Comparison of ENCODE assay signal across 8 cellular contexts in genomic region chr5:163504091-163504931, GRCh38. TPM values are rescaled to one million over a fixed set of nuclear protein-coding genes. Genes with fewer than 3 reads are reported as not detected.
DNase-seq lines count a peak whose midpoint lies in the region; ATAC-seq, FAIRE-seq and TF ChIP-seq lines count a peak whose summit lies in the region.

No MANE protein-coding gene starts in this region.

- no peaks in the 10 kb centered on the region for H3K27me3 ChIP-seq in psoas muscle (ENCODE audit: insufficient read depth in 3 of 3, low read length in 2 of 3)

- no peaks in the 10 kb centered on the region for H3K9me3 ChIP-seq in A549
- no peaks in the 10 kb centered on the region for H3K9me3 ChIP-seq in psoas muscle

- WGBS in A549 (ENCODE audit: missing lambda C conversion rate): 2% methylated on average over 26 of the region's 26 CpGs
- WGBS in psoas muscle, 3 donors: 1% methylated on average over 26 of the region's 26 CpGs

- intact Hi-C loops in psoas muscle (cut with DNase I): loop anchor here (1.0 to 2.0 kb wide), 3 partner anchors 42 to 66 kb away; partner anchors contain the start of genes HMMR (in 1 of the 2) and NUDCD2 (in 1 of the 2)

- TF ChIP-seq RAD21 in A549 (conservative IDR thresholded peaks at IDR 0.05 in 1 of 2, IDR thresholded peaks at IDR 0.05 in 1 of 2): no peak

- peak overlapping the region; percentile 91 for H3K4me2 ChIP-seq in A549

- H3K4me3 ChIP-seq in A549: peak overlapping the region; percentile 77
- H3K4me3 ChIP-seq in psoas muscle: peak overlapping the region; percentile 88

- ATAC-seq in A549: peak; percentile 32 to 39; a peak in 5 of 6 replicates
- peak; percentile 3 for ATAC-seq in GM19351 (IDR thresholded peaks at IDR 0.05; ENCODE audit: unreplicated experiment)
- peak; percentile 24 to 47 (median 36) for ATAC-seq in psoas muscle
- no peak for ATAC-seq in GM18861 (IDR thresholded peaks at IDR 0.05; ENCODE audit: unreplicated experiment)
- no peak for ATAC-seq in GM21717 (IDR thresholded peaks at IDR 0.05; ENCODE audit: unreplicated experiment)

- peak in 1 of 2 experiments; percentile 41 for DNase-seq in A549 (ENCODE audit: low read depth in 1 of 2, low spot score in 1 of 2)
- DNase-seq in SHP77 (lab: John Stamatoyannopoulos, UW): peak; percentile 12 to 61
- peak; percentile 13 for DNase-seq in hepatic stellate cell (ENCODE audit: low spot score)
- DNase-seq in psoas muscle: peak; percentile 35 to 57

- POLR2A ChIA-PET in A549 (lab: Yijun Ruan, JAX): interaction anchor here (1.4 to 2.1 kb wide), 2 partner anchors 44 to 67 kb away, joined by 4 to 28 read pairs; partner anchors contain the start of genes CCNG1, HMMR and NUDCD2

- TF ChIP-seq CTCF in A549 (IDR thresholded peaks at IDR 0.05): no peak
- TF ChIP-seq CTCF in psoas muscle (IDR thresholded peaks at IDR 0.05): no peak

- no peak for FAIRE-seq in A549 (lab: Jason Lieb, UNC)

- CTCF ChIA-PET in A549 (lab: Yijun Ruan, JAX): interaction anchor here (0.6 to 2.6 kb wide), 7 partner anchors 9 to 46 kb away, joined by 3 to 18 read pairs (median 5); no protein-coding TSS in a partner anchor

- H3K36me3 ChIP-seq in psoas muscle (ENCODE audit: insufficient read depth in 1 of 2, low read depth in 1 of 2): no peaks in the 10 kb centered on the region

- TF ChIP-seq EP300 in A549 (IDR thresholded peaks at IDR 0.05): no peak

- no peak for TF ChIP-seq POLR2A in A549 (IDR thresholded peaks at IDR 0.05; ENCODE audit: low read length)

- H3K27ac ChIP-seq in A549 (peak overlapping the region; percentile 87 to 93), angular gyrus (ENCODE audit: low read depth, low read length) (peak overlapping the region; percentile 80), psoas muscle (peak overlapping the region; percentile 99)

- H3K4me1 ChIP-seq in A549 (peaks cover 29% of the 10 kb centered on the region), psoas muscle (peaks cover 27% of the 10 kb centered on the region)

TF ChIP-seq in A549, 52 proteins besides CTCF, POLR2A, EP300 and RAD21:
- TF ChIP-seq MAX (IDR thresholded peaks at IDR 0.05): peak; percentile 40; the same call in 1 of the 2 replicates
- peak; percentile 51 for TF ChIP-seq MAFK (IDR thresholded peaks at IDR 0.05; ENCODE audit: partially characterized antibody)
- TF ChIP-seq JUNB (IDR thresholded peaks at IDR 0.05): no peak
- 0 out of 2 replicates have a peak, but pooled peaks have one; percentile 19 for TF ChIP-seq USF2 (IDR thresholded peaks at IDR 0.05)
- TF ChIP-seq RCOR1 (IDR thresholded peaks at IDR 0.05; ENCODE audit: low read depth, low read length): no peak
- no peak for TF ChIP-seq KDM5A (IDR thresholded peaks at IDR 0.05)

RNA-seq across cellular contexts. Expression of gene MAT2B, which starts 1.1 kb away (rescaled TPM):
- polyA plus RNA-seq in A549 (2011; rRNA removed) (54.9 and 74.0 TPM in 2 replicates), A549 (2017; fragmentation: RNase III; extraction: RNeasy Plus Mini Kit Qiagen cat#74134 plus additional on column Dnase treatment) (51.4 to 60.7 TPM (median 58.6 TPM) in 3 replicates), psoas muscle (10 to 100 TPM; 29.7 to 72.7 (median 37.8) TPM)
- polyA plus RNA-seq in A549 (2012; cell fraction: cytosol; rRNA removed): 19.4 and 22.0 TPM in 2 replicates
- 5.9 and 11.4 TPM in 2 replicates for polyA plus RNA-seq in A549 (2012; cell fraction: nucleus; rRNA removed)
- 31.1 and 32.0 TPM in 2 replicates for polyA minus RNA-seq in A549 (2011; rRNA and poly(A)+ RNA removed)
- 10 to 100 TPM; 27.3 to 35.9 (median 32.6) TPM for total RNA-seq in psoas muscle

RNA-seq across cellular contexts. Expression of gene HMMR, which starts 43.9 kb away (rescaled TPM):
- polyA plus RNA-seq in A549 (2011; rRNA removed) (32.9 and 66.0 TPM in 2 replicates), A549 (2017; fragmentation: RNase III; extraction: RNeasy Plus Mini Kit Qiagen cat#74134 plus additional on column Dnase treatment) (30.7 to 38.4 TPM (median 34.0 TPM) in 3 replicates), psoas muscle (under 1 TPM; 0.23 to 0.93 (median 0.45) TPM)
- 7.0 and 8.2 TPM in 2 replicates for polyA plus RNA-seq in A549 (2012; cell fraction: cytosol; rRNA removed)
- 6.1 and 8.7 TPM in 2 replicates for polyA plus RNA-seq in A549 (2012; cell fraction: nucleus; rRNA removed)
- 4.0 and 7.4 TPM in 2 replicates for polyA minus RNA-seq in A549 (2011; rRNA and poly(A)+ RNA removed)
- total RNA-seq in psoas muscle: 1 to 10 TPM in 1 of 4 donors, under 1 TPM in 3; 0.14 to 1.4 (median 0.65) TPM

RNA-seq across cellular contexts. Expression of gene NUDCD2, which starts 44.4 kb away (rescaled TPM):
- polyA plus RNA-seq in A549 (2011; rRNA removed) (17.0 and 22.3 TPM in 2 replicates), A549 (2017; fragmentation: RNase III; extraction: RNeasy Plus Mini Kit Qiagen cat#74134 plus additional on column Dnase treatment) (37.1 to 43.9 TPM (median 38.4 TPM) in 3 replicates), psoas muscle (10 to 100 TPM in 1 of 3 donors, 1 to 10 TPM in 2; 3.8 to 18.3 (median 5.4) TPM)
- polyA plus RNA-seq in A549 (2012; cell fraction: cytosol; rRNA removed): 8.2 and 9.1 TPM in 2 replicates
- polyA plus RNA-seq in A549 (2012; cell fraction: nucleus; rRNA removed): 3.4 and 5.4 TPM in 2 replicates
- polyA minus RNA-seq in A549 (2011; rRNA and poly(A)+ RNA removed): 2.6 and 4.3 TPM in 2 replicates
- 10 to 100 TPM; 13.6 to 26.3 (median 16.7) TPM for total RNA-seq in psoas muscle

Comparison
In these comparisons a context has a peak if more than half of its experiments do, and no peak if none do; other contexts are left out.
1. ATAC-seq: peak in A549 (2 of 2), GM19351 (single experiment) and psoas muscle (4 of 4); none in GM18861 (single experiment) and GM21717 (single experiment).
2. Peak in every context shown above with its lines, with median percentiles within 50 percentile points of each other: H3K27ac ChIP-seq.